Comparison of ENCODE assay signal across 8 cellular contexts in the genomic region with DNA sequence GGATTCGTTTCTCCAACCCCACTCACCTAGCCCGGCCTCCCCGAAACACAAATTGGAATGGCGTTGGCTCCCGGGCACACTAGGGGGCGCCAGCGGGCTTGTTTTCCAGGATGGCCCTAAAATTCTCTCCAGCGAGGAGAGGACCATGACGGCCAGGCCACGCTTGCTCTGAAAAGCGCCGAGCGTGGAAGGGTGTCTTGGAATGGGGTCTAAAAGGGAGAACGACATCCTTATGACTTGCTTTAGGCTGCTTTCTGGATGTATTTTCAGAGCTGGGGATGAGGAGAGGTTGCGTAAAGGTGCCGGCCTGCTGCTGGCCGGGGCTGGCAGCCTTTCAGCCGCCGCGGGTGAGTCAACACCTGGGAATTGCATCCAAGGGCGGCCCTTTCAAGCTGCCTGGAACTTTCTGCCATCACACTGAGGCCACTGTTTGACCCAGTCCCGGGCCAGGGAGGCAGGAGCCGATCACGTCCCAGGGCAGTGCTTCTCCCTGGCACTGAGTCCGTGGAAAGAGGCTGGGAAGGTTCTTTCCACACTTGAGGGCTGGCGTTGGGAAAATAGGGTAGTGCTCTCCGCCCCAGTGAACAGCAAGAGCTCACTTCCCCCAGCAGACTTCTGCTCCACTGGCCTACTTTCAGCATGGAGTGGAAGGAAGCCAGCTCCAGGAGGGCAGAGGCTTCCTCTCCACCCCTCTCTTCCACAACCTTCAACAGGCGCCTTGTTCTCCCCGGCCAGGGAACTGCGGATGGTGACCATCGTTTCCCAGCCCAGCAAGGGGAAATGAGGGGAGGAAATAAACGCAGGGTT.
A peak's percentile ranks its signal among the peaks of the same experiment; 100 is the strongest.
DNase-seq lines count a peak whose midpoint lies in the region; TF ChIP-seq lines count a peak whose summit lies in the region.

No MANE protein-coding gene starts in this region.

- H3K27me3 ChIP-seq in HAP-1 (ENCODE audit: low read depth), result no peaks in the 10 kb centered on the region
- peaks cover 10% of the 10 kb centered on the region for H3K27me3 ChIP-seq in adipocyte (replicated peaks; ENCODE audit: control insufficient read depth, insufficient read depth, low read length)
- H3K27me3 ChIP-seq in cardiac muscle cell, result peaks cover 3% of the 10 kb centered on the region
- no peaks in the 10 kb centered on the region for H3K27me3 ChIP-seq in transverse colon

- H3K27ac ChIP-seq in cardiac muscle cell, result no peak overlapping the region
- H3K27ac ChIP-seq in transverse colon, result peak overlapping the region; percentile 84 to 92 (median 88)

- peak overlapping the region; percentile 73 for H3K9ac ChIP-seq in adipocyte (ENCODE audit: low read length)

- 0 to 2% methylated on average over 7 to 31 of the region's 32 CpGs for WGBS in transverse colon (ENCODE audit: low coverage in 1 of 2), 2 donors

- intact Hi-C loops in posterior cingulate gyrus (cut with DNase I), result loop anchor here (2.0 to 10.0 kb wide), 4 partner anchors 377 to 1194 kb away; partner anchors contain the start of genes FOXN3 and KCNK13
- intact Hi-C loops in transverse colon (cut with DNase I; ENCODE audit: low total_unique reads), result loop anchor here (1.0 to 5.0 kb wide), 2 partner anchors 376 to 872 kb away; no protein-coding TSS in a partner anchor

- peak overlapping the region; percentile 22 for H3K4me3 ChIP-seq in HAP-1
- H3K4me3 ChIP-seq in adipocyte (ENCODE audit: low read length), result peak overlapping the region; percentile 71
- H3K4me3 ChIP-seq in cardiac muscle cell, result no peak overlapping the region
- peak overlapping the region in 3 of 4 donors; percentile 23 to 44 (median 24) for H3K4me3 ChIP-seq in transverse colon

- in situ Hi-C loops in HAP-1 (cut with MboI; ENCODE audit: low sequenced_read_pairs) (loop anchor here (5.0 to 25.0 kb wide), 3 partner anchors 374 to 1197 kb away; partner anchors contain the start of gene FOXN3), transverse colon (cut with MboI; ENCODE audit: low pct_ligation_motif_present in 1 of 4, low pct_unique_long_range_greater_than_20kb in 1 of 4, low sequenced_read_pairs in 3 of 4) (loop anchor here (5.0 to 25.0 kb wide), 6 partner anchors 347 to 1197 kb away; partner anchors contain the start of gene FOXN3 (in 1 of the 4))

- TF ChIP-seq EP300 in transverse colon (IDR thresholded peaks at IDR 0.05; ENCODE audit: low read depth), result no peak

- peak; percentile 92 for DNase-seq in DMS79 (lab: John Stamatoyannopoulos, UW)
- DNase-seq in HAP-1 (ENCODE audit: low spot score in 2 of 2), result peak; percentile 83 to 95
- DNase-seq in NCI-H1092 treated with DMSO at 0.1 percent for 48 hours (lab: John Stamatoyannopoulos, UW), result peak; percentile 91
- peak; percentile 95 for DNase-seq in SW480 (ENCODE audit: low spot score)
- DNase-seq in adipocyte (ENCODE audit: low read depth), result peak; percentile 95
- peak; percentile 86 to 96 for DNase-seq in cardiac muscle cell (ENCODE audit: low read depth in 1 of 2, low spot score in 1 of 2)
- peak; percentile 80 to 97 (median 92) for DNase-seq in posterior cingulate gyrus
- DNase-seq in transverse colon, result peak; percentile 88

- H3K9me3 ChIP-seq in HAP-1 (peaks cover 5% of the 10 kb centered on the region; the same call in 1 of the 2 replicates), adipocyte (ENCODE audit: control insufficient read depth, low read length) (peaks cover 6% of the 10 kb centered on the region), cardiac muscle cell (ENCODE audit: low read depth) (no peaks in the 10 kb centered on the region), transverse colon (no peaks in the 10 kb centered on the region)

- H3K4me1 ChIP-seq in HAP-1 (peaks cover 20% of the 10 kb centered on the region), adipocyte (ENCODE audit: control insufficient read depth, insufficient read depth, low read length) (peaks cover 15% of the 10 kb centered on the region), cardiac muscle cell (ENCODE audit: low read depth) (no peaks in the 10 kb centered on the region), transverse colon (peaks cover 3 to 22% (median 8%) of the 10 kb centered on the region in 4 donors)

- H3K36me3 ChIP-seq in HAP-1 (replicated peaks) (no peaks in the 10 kb centered on the region), adipocyte (ENCODE audit: control insufficient read depth, insufficient read depth, low read length, severe bottlenecking) (no peaks in the 10 kb centered on the region), cardiac muscle cell (no peaks in the 10 kb centered on the region), transverse colon (no peaks in the 10 kb centered on the region)

- peak; percentile 98 for TF ChIP-seq CTCF in cardiac muscle cell (IDR thresholded peaks at IDR 0.05; ENCODE audit: low read depth, low read length)
- peak; percentile 94 to 97 (median 95) for TF ChIP-seq CTCF in transverse colon (IDR thresholded peaks at IDR 0.05)

- TF ChIP-seq POLR2A in transverse colon (IDR thresholded peaks at IDR 0.05), result no peak
